1 cellular context compared by ENCODE assay signal in the genomic region with DNA sequence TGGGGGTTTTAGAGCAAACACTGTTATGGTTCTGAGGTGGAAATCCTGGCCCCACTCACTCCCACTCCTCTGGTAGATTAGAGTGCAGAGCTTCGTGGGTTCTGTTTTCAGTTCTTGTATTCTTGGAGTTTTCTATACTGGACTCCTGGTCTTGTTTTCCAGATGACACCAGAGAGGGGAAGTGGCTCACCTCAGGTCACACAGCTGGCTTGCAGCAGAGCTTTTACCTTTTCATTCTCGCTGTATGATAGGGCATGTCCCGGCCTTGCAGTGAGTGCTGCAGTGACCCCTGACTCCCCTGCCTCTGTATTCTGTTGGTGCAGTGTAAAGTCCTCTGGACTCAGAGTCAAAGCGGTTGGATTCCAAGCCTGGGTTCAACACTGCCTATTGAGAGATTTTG.
TF ChIP-seq lines count a peak whose summit lies in the region.

No MANE protein-coding gene starts in this region.

TF ChIP-seq in GM23338, 12 proteins besides CTCF, POLR2A, EP300 and RAD21 (continued from another document):
- TF ChIP-seq, protein P1, sequence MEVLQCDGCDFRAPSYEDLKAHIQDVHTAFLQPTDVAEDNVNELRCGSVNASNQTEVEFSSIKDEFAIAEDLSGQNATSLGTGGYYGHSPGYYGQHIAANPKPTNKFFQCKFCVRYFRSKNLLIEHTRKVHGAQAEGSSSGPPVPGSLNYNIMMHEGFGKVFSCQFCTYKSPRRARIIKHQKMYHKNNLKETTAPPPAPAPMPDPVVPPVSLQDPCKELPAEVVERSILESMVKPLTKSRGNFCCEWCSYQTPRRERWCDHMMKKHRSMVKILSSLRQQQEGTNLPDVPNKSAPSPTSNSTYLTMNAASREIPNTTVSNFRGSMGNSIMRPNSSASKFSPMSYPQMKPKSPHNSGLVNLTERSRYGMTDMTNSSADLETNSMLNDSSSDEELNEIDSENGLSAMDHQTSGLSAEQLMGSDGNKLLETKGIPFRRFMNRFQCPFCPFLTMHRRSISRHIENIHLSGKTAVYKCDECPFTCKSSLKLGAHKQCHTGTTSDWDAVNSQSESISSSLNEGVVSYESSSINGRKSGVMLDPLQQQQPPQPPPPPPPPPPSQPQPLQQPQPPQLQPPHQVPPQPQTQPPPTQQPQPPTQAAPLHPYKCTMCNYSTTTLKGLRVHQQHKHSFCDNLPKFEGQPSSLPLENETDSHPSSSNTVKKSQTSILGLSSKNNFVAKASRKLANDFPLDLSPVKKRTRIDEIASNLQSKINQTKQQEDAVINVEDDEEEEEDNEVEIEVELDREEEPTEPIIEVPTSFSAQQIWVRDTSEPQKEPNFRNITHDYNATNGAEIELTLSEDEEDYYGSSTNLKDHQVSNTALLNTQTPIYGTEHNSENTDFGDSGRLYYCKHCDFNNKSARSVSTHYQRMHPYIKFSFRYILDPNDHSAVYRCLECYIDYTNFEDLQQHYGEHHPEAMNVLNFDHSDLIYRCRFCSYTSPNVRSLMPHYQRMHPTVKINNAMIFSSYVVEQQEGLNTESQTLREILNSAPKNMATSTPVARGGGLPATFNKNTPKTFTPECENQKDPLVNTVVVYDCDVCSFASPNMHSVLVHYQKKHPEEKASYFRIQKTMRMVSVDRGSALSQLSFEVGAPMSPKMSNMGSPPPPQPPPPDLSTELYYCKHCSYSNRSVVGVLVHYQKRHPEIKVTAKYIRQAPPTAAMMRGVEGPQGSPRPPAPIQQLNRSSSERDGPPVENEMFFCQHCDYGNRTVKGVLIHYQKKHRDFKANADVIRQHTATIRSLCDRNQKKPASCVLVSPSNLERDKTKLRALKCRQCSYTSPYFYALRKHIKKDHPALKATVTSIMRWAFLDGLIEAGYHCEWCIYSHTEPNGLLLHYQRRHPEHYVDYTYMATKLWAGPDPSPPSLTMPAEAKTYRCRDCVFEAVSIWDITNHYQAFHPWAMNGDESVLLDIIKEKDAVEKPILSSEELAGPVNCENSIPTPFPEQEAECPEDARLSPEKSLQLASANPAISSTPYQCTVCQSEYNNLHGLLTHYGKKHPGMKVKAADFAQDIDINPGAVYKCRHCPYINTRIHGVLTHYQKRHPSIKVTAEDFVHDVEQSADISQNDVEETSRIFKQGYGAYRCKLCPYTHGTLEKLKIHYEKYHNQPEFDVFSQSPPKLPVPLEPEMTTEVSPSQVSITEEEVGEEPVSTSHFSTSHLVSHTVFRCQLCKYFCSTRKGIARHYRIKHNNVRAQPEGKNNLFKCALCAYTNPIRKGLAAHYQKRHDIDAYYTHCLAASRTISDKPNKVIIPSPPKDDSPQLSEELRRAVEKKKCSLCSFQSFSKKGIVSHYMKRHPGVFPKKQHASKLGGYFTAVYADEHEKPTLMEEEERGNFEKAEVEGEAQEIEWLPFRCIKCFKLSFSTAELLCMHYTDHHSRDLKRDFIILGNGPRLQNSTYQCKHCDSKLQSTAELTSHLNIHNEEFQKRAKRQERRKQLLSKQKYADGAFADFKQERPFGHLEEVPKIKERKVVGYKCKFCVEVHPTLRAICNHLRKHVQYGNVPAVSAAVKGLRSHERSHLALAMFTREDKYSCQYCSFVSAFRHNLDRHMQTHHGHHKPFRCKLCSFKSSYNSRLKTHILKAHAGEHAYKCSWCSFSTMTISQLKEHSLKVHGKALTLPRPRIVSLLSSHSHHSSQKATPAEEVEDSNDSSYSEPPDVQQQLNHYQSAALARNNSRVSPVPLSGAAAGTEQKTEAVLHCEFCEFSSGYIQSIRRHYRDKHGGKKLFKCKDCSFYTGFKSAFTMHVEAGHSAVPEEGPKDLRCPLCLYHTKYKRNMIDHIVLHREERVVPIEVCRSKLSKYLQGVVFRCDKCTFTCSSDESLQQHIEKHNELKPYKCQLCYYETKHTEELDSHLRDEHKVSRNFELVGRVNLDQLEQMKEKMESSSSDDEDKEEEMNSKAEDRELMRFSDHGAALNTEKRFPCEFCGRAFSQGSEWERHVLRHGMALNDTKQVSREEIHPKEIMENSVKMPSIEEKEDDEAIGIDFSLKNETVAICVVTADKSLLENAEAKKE (CRISPR knock-in tag; IDR thresholded peaks at IDR 0.05): no peak
- TF ChIP-seq ETS1 (IDR thresholded peaks at IDR 0.05) (no peak), CREB1 (CRISPR knock-in tag; IDR thresholded peaks at IDR 0.05; ENCODE audit: low read depth) (no peak)
